In genomic region chrX:72316408-72317079, GRCh38 we compare ENCODE assay signal across 1 cellular context.
A peak's percentile ranks its signal among the peaks of the same experiment; 100 is the strongest.
TF ChIP-seq lines count a peak whose summit lies in the region.

No MANE protein-coding gene starts in this region.

TF ChIP-seq in HepG2, 621 proteins besides CTCF, POLR2A, EP300 and RAD21:
- TF ChIP-seq HNF4A (CRISPR knock-in tag; IDR thresholded peaks at IDR 0.05) (peak; percentile 22; the same call in 1 of the 2 replicates), NCOA5 (CRISPR knock-in tag; IDR thresholded peaks at IDR 0.05) (no peak)
TF ChIP-seq in HepG2: peak in this region for 1.
